ENCODE assay signal across 1 cellular context in genomic region chr6:3085074-3085473, GRCh38.
TF ChIP-seq lines count a peak whose summit lies in the region.

No MANE protein-coding gene starts in this region.

TF ChIP-seq in HepG2, 621 proteins besides CTCF, POLR2A, EP300 and RAD21:
- TF ChIP-seq ATF7 (IDR thresholded peaks at IDR 0.05) = peak; percentile 25; the same call in 1 of the 2 replicates
- no peak for TF ChIP-seq ATF7 (CRISPR knock-in tag; IDR thresholded peaks at IDR 0.05)
- no peak for TF ChIP-seq SMYD3 (CRISPR knock-in tag; IDR thresholded peaks at IDR 0.05)
